Comparison of ENCODE assay signal across 10 cellular contexts in the genomic region with DNA sequence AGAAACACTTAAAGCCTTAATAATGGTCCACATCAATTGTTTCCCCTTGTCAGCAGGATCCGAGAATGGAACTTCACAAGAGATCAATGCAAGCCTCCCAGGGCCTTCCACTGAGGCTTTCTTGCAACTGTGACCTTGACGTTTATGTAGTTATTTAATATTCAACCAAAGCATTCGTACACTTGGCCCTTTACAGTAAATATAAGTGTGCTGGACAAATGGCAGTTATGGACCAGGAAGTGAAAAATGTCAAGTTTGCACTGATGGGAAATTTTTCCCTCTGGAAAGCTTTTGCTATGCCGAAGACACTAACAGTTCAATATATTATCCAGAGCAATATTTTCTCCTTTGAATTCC.
"Had no signal": no experiment of that assay in that cellular context is flagged by ENCODE, and none has a peak within 500 bp of the region (broad histone marks: within the 10 kb centered on the region; RNA-seq: fewer than 3 reads in every experiment).

No MANE protein-coding gene starts in this region.

- DNase-seq: GM23248, GOT3, H7, HFFc6, IMR-90, KG1 had no signal

- H3K27ac ChIP-seq: GM23248, HL-60 had no signal

- H3K4me3 Mint-ChIP-seq: HFFc6 had no signal

- ATAC-seq: HCT116, K562 had no signal

- H3K9me3 ChIP-seq: HAP-1 had no signal

- FAIRE-seq: K562 had no signal

- H2AFZ ChIP-seq: GM23248 had no signal

- H3K4me3 ChIP-seq: GM23248, HAP-1, K562 had no signal

- H3K9me3 Mint-ChIP-seq: HFFc6 had no signal

- H3K4me1 ChIP-seq: HAP-1 had no signal

- H3K9ac ChIP-seq: GM23248 had no signal

- H3K27ac Mint-ChIP-seq: HFFc6 had no signal

- H3K36me3 ChIP-seq: HAP-1 had no signal
